ENCODE assay signal across 1 cellular context in genomic region chr6:143934867-143935266, GRCh38.
TF ChIP-seq lines count a peak whose summit lies in the region.

No MANE protein-coding gene starts in this region.

TF ChIP-seq in WTC11, 78 proteins besides CTCF, POLR2A, EP300 and RAD21 (continued from another document):
- TF ChIP-seq CDX4 (CRISPR knock-in tag; IDR thresholded peaks at IDR 0.05; ENCODE audit: borderline replicate concordance) (no peak), USF1 (CRISPR knock-in tag; IDR thresholded peaks at IDR 0.05) (no peak), ZNF423 (CRISPR knock-in tag; IDR thresholded peaks at IDR 0.05) (no peak)
- TF ChIP-seq, protein P1, sequence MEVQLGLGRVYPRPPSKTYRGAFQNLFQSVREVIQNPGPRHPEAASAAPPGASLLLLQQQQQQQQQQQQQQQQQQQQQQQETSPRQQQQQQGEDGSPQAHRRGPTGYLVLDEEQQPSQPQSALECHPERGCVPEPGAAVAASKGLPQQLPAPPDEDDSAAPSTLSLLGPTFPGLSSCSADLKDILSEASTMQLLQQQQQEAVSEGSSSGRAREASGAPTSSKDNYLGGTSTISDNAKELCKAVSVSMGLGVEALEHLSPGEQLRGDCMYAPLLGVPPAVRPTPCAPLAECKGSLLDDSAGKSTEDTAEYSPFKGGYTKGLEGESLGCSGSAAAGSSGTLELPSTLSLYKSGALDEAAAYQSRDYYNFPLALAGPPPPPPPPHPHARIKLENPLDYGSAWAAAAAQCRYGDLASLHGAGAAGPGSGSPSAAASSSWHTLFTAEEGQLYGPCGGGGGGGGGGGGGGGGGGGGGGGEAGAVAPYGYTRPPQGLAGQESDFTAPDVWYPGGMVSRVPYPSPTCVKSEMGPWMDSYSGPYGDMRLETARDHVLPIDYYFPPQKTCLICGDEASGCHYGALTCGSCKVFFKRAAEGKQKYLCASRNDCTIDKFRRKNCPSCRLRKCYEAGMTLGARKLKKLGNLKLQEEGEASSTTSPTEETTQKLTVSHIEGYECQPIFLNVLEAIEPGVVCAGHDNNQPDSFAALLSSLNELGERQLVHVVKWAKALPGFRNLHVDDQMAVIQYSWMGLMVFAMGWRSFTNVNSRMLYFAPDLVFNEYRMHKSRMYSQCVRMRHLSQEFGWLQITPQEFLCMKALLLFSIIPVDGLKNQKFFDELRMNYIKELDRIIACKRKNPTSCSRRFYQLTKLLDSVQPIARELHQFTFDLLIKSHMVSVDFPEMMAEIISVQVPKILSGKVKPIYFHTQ (CRISPR knock-in tag; IDR thresholded peaks at IDR 0.05), result no peak
- TF ChIP-seq, protein P2, sequence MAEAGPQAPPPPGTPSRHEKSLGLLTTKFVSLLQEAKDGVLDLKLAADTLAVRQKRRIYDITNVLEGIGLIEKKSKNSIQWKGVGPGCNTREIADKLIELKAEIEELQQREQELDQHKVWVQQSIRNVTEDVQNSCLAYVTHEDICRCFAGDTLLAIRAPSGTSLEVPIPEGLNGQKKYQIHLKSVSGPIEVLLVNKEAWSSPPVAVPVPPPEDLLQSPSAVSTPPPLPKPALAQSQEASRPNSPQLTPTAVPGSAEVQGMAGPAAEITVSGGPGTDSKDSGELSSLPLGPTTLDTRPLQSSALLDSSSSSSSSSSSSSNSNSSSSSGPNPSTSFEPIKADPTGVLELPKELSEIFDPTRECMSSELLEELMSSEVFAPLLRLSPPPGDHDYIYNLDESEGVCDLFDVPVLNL (CRISPR knock-in tag; IDR thresholded peaks at IDR 0.05; ENCODE audit: borderline replicate concordance, low read depth), result no peak
